In the genomic region with DNA sequence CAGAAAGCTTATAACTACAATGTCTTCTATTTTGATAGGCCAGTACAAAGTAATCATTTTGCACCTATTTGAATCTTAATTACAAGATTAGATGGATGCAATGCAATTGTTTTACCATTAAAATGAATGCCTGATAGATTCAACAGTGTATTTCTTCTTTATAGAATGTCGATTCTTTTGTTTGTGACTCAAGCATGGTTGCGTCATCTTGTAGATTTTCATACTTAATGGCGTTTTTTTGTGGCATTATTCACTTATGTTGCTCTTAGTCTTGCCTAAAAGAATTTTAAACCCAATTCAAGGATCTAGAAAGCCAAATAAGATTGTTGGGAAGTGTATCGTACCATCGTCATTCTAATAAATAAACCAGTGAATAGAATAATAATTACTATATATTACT, we compare ENCODE assay signal across 1 cellular context.
TF ChIP-seq lines count a peak whose summit lies in the region.

No MANE protein-coding gene starts in this region.

TF ChIP-seq in endothelial cell of umbilical vein, 7 proteins besides CTCF, POLR2A, EP300 and RAD21:
- no peak for TF ChIP-seq MYC (IDR thresholded peaks at IDR 0.05; ENCODE audit: low read depth, low read length)
- TF ChIP-seq JUN (IDR thresholded peaks at IDR 0.05; ENCODE audit: borderline replicate concordance, insufficient read depth, insufficient read length, low read depth), result no peak
- TF ChIP-seq FOS (IDR thresholded peaks at IDR 0.05; ENCODE audit: borderline replicate concordance, insufficient read depth, low read length), result no peak
- TF ChIP-seq, protein P1, sequence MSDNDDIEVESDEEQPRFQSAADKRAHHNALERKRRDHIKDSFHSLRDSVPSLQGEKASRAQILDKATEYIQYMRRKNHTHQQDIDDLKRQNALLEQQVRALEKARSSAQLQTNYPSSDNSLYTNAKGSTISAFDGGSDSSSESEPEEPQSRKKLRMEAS (IDR thresholded peaks at IDR 0.05; ENCODE audit: insufficient read depth, insufficient read length), result no peak
- no peak for TF ChIP-seq EZH2 (IDR thresholded peaks at IDR 0.05; ENCODE audit: borderline replicate concordance, low read depth, low read length, severe bottlenecking)
- TF ChIP-seq GATA2 (IDR thresholded peaks at IDR 0.05; ENCODE audit: insufficient read depth, insufficient read length, low read depth, low read length), result no peak
- no peak for TF ChIP-seq POLR2AphosphoS5 (IDR thresholded peaks at IDR 0.05; ENCODE audit: insufficient read depth, low read depth, low read length)
